Comparison of ENCODE assay signal across 1 cellular context in the genomic region with DNA sequence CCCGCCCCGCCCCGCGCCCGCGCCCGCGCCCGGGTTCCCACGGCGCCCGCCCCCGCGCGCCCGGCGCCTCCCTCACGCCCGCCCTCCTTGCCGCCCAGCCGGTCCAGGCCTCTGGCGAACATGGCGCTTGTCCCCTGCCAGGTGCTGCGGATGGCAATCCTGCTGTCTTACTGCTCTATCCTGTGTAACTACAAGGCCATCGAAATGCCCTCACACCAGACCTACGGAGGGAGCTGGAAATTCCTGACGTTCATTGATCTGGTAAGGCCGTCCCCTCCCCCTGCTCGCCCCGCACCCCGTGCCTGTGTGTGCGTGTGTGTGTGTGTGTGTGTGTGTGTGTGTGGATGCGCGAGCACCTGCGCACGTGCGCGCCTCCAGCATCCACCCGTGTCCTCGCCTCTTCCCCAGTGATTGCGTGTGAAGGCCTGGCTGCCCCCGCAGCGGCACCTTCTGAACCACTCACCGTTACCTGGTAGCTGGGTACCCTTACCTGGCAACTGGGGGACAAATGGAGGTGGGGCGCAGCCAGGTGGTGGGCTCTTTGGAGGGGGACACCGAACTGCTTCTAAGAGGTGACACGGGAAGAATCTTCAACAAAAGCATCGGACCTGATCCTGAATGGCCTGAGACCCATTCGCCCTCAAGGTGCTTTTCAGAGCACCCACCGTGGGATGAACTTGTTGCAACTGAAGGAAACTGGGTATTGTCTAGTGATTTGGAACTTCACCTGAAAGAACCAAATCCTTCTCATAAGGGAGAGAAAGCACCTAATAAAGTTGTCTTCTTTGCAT.
TF ChIP-seq lines count a peak whose summit lies in the region.

Gene AIG1 (plus strand): TSS at position 84 of the 791 bp plus-strand sequence. CDS start 37 bp downstream, at position 121.

TF ChIP-seq in HepG2, 621 proteins besides CTCF, POLR2A, EP300 and RAD21 (continued from another document and continues in another):
- TF ChIP-seq HNF1A (IDR thresholded peaks at IDR 0.05; ENCODE audit: low read depth) (no peak), HNF1A (CRISPR knock-in tag; IDR thresholded peaks at IDR 0.05; ENCODE audit: borderline replicate concordance) (no peak), GMEB2 (CRISPR knock-in tag; IDR thresholded peaks at IDR 0.05; ENCODE audit: low read depth) (no peak), ZNF788 (CRISPR knock-in tag; IDR thresholded peaks at IDR 0.05; ENCODE audit: borderline replicate concordance) (peak; percentile 46), MLXIP (CRISPR knock-in tag; IDR thresholded peaks at IDR 0.05; ENCODE audit: borderline replicate concordance) (peak; percentile 43; the same call in 1 of the 2 replicates), JUND (CRISPR knock-in tag; IDR thresholded peaks at IDR 0.05) (0 out of 2 replicates have a peak, but pooled peaks have one; percentile 20), MAFF (IDR thresholded peaks at IDR 0.05; ENCODE audit: low read depth, low read length) (no peak), ZNF354B (CRISPR knock-in tag; IDR thresholded peaks at IDR 0.05) (no peak), ATF6 (CRISPR knock-in tag; conservative IDR thresholded peaks at IDR 0.05) (no peak), ZNF766 (CRISPR knock-in tag; IDR thresholded peaks at IDR 0.05; ENCODE audit: borderline replicate concordance) (no peak), ETV5 (CRISPR knock-in tag; IDR thresholded peaks at IDR 0.05; ENCODE audit: borderline replicate concordance) (no peak), ARNT (IDR thresholded peaks at IDR 0.05) (0 out of 2 replicates have a peak, but pooled peaks have one; percentile 36), PBX3 (CRISPR knock-in tag; IDR thresholded peaks at IDR 0.05; ENCODE audit: borderline replicate concordance) (no peak), RFXANK (CRISPR knock-in tag; IDR thresholded peaks at IDR 0.05) (0 out of 2 replicates have a peak, but pooled peaks have one; percentile 11), FOXJ3 (CRISPR knock-in tag; IDR thresholded peaks at IDR 0.05; ENCODE audit: borderline replicate concordance) (no peak), IRX3 (CRISPR knock-in tag; IDR thresholded peaks at IDR 0.05; ENCODE audit: borderline replicate concordance, low read depth) (peak; percentile 8), ETS1 (CRISPR knock-in tag; IDR thresholded peaks at IDR 0.05) (no peak), HNRNPK (IDR thresholded peaks at IDR 0.05; ENCODE audit: low read depth, low read length, poor library complexity, severe bottlenecking) (no peak), ZNF691 (CRISPR knock-in tag; IDR thresholded peaks at IDR 0.05; ENCODE audit: borderline replicate concordance, low read depth) (peak; percentile 84; the same call in 1 of the 2 replicates), PHF21A (CRISPR knock-in tag; IDR thresholded peaks at IDR 0.05) (peak; percentile 75; the same call in 1 of the 2 replicates), ZNF746 (CRISPR knock-in tag; IDR thresholded peaks at IDR 0.05) (no peak; the same call in 1 of the 2 replicates), SETDB1 (CRISPR knock-in tag; IDR thresholded peaks at IDR 0.05; ENCODE audit: borderline replicate concordance) (no peak), CAMTA2 (CRISPR knock-in tag; IDR thresholded peaks at IDR 0.05; ENCODE audit: borderline replicate concordance) (no peak), ZNF562 (CRISPR knock-in tag; IDR thresholded peaks at IDR 0.05; ENCODE audit: borderline replicate concordance) (0 out of 2 replicates have a peak, but pooled peaks have one; percentile 43), ZNF501 (CRISPR knock-in tag; IDR thresholded peaks at IDR 0.05) (peak; percentile 42; the same call in 1 of the 2 replicates), SRSF9 (IDR thresholded peaks at IDR 0.05; ENCODE audit: borderline replicate concordance, insufficient read depth, low read depth, low read length, poor library complexity, severe bottlenecking) (no peak), MZF1 (CRISPR knock-in tag; IDR thresholded peaks at IDR 0.05; ENCODE audit: borderline replicate concordance) (no peak), ZNF235 (CRISPR knock-in tag; IDR thresholded peaks at IDR 0.05; ENCODE audit: borderline replicate concordance) (peak; percentile 35; the same call in 1 of the 2 replicates), REL (CRISPR knock-in tag; conservative IDR thresholded peaks at IDR 0.05) (peak; percentile 81; the same call in 1 of the 2 replicates), ZNF333 (CRISPR knock-in tag; IDR thresholded peaks at IDR 0.05; ENCODE audit: borderline replicate concordance) (peak; percentile 79), ZNF350 (CRISPR knock-in tag; IDR thresholded peaks at IDR 0.05; ENCODE audit: borderline replicate concordance, low read depth) (0 out of 2 replicates have a peak, but pooled peaks have one; percentile 14), FOXO1 (CRISPR knock-in tag; IDR thresholded peaks at IDR 0.05) (no peak; the same call in 1 of the 2 replicates), HDAC2 (CRISPR knock-in tag; IDR thresholded peaks at IDR 0.05) (no peak), MEIS1 (CRISPR knock-in tag; IDR thresholded peaks at IDR 0.05; ENCODE audit: borderline replicate concordance) (peak; percentile 37; the same call in 1 of the 2 replicates), KAT7 (CRISPR knock-in tag; IDR thresholded peaks at IDR 0.05; ENCODE audit: borderline replicate concordance) (peak; percentile 66; the same call in 1 of the 2 replicates), KLF15 (CRISPR knock-in tag; IDR thresholded peaks at IDR 0.05; ENCODE audit: borderline replicate concordance) (no peak), PRMT3 (CRISPR knock-in tag; IDR thresholded peaks at IDR 0.05; ENCODE audit: borderline replicate concordance, low read depth) (no peak), KLF11 (CRISPR knock-in tag; IDR thresholded peaks at IDR 0.05) (no peak), ZNF780A (CRISPR knock-in tag; IDR thresholded peaks at IDR 0.05) (no peak), ZNF251 (CRISPR knock-in tag; IDR thresholded peaks at IDR 0.05) (0 out of 2 replicates have a peak, but pooled peaks have one; percentile 80), ZFP36 (IDR thresholded peaks at IDR 0.05; ENCODE audit: borderline replicate concordance, low read depth, low read length, partially characterized antibody) (no peak), JUN (CRISPR knock-in tag; IDR thresholded peaks at IDR 0.05) (peak; percentile 44; the same call in 1 of the 2 replicates), ZNF577 (CRISPR knock-in tag; IDR thresholded peaks at IDR 0.05; ENCODE audit: borderline replicate concordance, low read depth) (peak; percentile 87; the same call in 1 of the 2 replicates), PHF20 (CRISPR knock-in tag; IDR thresholded peaks at IDR 0.05) (no peak; the same call in 1 of the 2 replicates)
- TF ChIP-seq, protein P1, sequence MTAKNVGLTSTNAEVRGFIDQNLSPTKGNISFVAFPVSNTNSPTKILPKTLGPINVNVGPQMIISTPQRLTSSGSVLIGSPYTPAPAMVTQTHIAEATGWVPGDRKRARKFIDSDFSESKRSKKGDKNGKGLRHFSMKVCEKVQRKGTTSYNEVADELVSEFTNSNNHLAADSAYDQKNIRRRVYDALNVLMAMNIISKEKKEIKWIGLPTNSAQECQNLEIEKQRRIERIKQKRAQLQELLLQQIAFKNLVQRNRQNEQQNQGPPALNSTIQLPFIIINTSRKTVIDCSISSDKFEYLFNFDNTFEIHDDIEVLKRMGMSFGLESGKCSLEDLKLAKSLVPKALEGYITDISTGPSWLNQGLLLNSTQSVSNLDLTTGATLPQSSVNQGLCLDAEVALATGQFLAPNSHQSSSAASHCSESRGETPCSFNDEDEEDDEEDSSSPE (CRISPR knock-in tag; IDR thresholded peaks at IDR 0.05) = no peak; the same call in 1 of the 2 replicates
